ENCODE assay signal across 8 cellular contexts in genomic region chr4:69881173-69881773, GRCh38. TPM values are rescaled to one million over a fixed set of nuclear protein-coding genes. Genes with fewer than 3 reads are reported as not detected.
A peak's percentile ranks its signal among the peaks of the same experiment; 100 is the strongest.
DNase-seq lines count a peak whose midpoint lies in the region; ATAC-seq, FAIRE-seq and TF ChIP-seq lines count a peak whose summit lies in the region.

No MANE protein-coding gene starts in this region.

- no peaks in the 10 kb centered on the region for H3K36me3 ChIP-seq in Panc1 (ENCODE audit: control insufficient read depth, insufficient read depth, low read length)

- CTCF ChIA-PET in Panc1 (lab: Charles Lee): no interaction called here

- no peak for FAIRE-seq in urothelium cell line (lab: Jason Lieb, UNC)

- no TSS peak for BruUV-seq in Panc1 (replicated peaks; lab: Mats Ljungman, UMichigan)

- peak; percentile 75 for ATAC-seq in GM19328 (IDR thresholded peaks at IDR 0.05; ENCODE audit: unreplicated experiment)
- peak; percentile 87 for ATAC-seq in HG03469 (IDR thresholded peaks at IDR 0.05; ENCODE audit: unreplicated experiment)
- ATAC-seq in Panc1: no peak

- no peaks in the 10 kb centered on the region for H3K9me3 ChIP-seq in Panc1 (ENCODE audit: control insufficient read depth, insufficient read depth, low read depth, low read length)

- H3K4me3 ChIP-seq in Panc1 (ENCODE audit: low read depth in 2 of 2, low read length in 2 of 2) (no peak overlapping the region), choroid plexus epithelial cell (ENCODE audit: low read depth, low read length) (no peak overlapping the region)

- no peaks in the 10 kb centered on the region for H3K4me1 ChIP-seq in Panc1 (ENCODE audit: control insufficient read depth, insufficient read depth, low read length)

- H3K27me3 ChIP-seq in Panc1 (ENCODE audit: control insufficient read depth, insufficient read depth, low read length): no peaks in the 10 kb centered on the region

- peak; percentile 36 for DNase-seq in DMS 273 (lab: John Stamatoyannopoulos, UW; ENCODE audit: unreplicated experiment)
- no peak for DNase-seq in DMS 273 treated with DMSO at 0.1 percent for 48 hours (lab: John Stamatoyannopoulos, UW)
- peak; percentile 18 for DNase-seq in Panc1 (ENCODE audit: low read depth, low spot score)
- peak; percentile 86 for DNase-seq in choroid plexus epithelial cell (ENCODE audit: low read depth)
- peak; percentile 49 for DNase-seq in medulla oblongata (ENCODE audit: extremely low spot score)
- peak; percentile 58 for DNase-seq in urothelium cell line (ENCODE audit: low spot score)

- TF ChIP-seq CTCF in Panc1 (IDR thresholded peaks at IDR 0.05): peak; percentile 69; the same call in 1 of the 2 replicates
- TF ChIP-seq CTCF in choroid plexus epithelial cell (conservative IDR thresholded peaks at IDR 0.05; ENCODE audit: low read depth, low read length): peak; percentile 96

- POLR2A ChIA-PET in Panc1 (lab: Charles Lee): no interaction called here

- in situ Hi-C loops in Panc1 (cut with HindIII; ENCODE audit: low pct_unique_long_range_greater_than_20kb, low sequenced_read_pairs): no loop called here

- H3K27ac ChIP-seq in Panc1 (ENCODE audit: low read length): no peak overlapping the region

- intact Hi-C loops in Panc1 (cut with micrococcal nuclease; ENCODE audit: unreplicated experiment): loop anchor here (2.0 kb wide), 1 partner anchor 192 kb away; no protein-coding TSS in a partner anchor

RNA-seq across cellular contexts. Expression of gene SULT1E1, which starts 21.3 kb away (rescaled TPM):
- not detected for total RNA-seq in Panc1 (2021; ENCODE audit: unreplicated experiment)
- not detected for polyA plus RNA-seq in Panc1 (2012; ENCODE audit: insufficient read length)

RNA-seq across cellular contexts. Expression of gene CSN1S1, which starts 49.6 kb away (rescaled TPM):
- total RNA-seq in Panc1 (2021; ENCODE audit: unreplicated experiment): not detected
- not detected for polyA plus RNA-seq in Panc1 (2012; ENCODE audit: insufficient read length)
